In genomic region chr2:71362447-71362846, GRCh38 we compare ENCODE assay signal across 14 cellular contexts.
"Had no signal": no experiment of that assay in that cellular context is flagged by ENCODE, and none has a peak within 500 bp of the region (broad histone marks: within the 10 kb centered on the region; RNA-seq: fewer than 3 reads in every experiment).

No MANE protein-coding gene starts in this region.

- H3K27ac ChIP-seq: body of pancreas, prostate gland, right lobe of liver, thyroid gland had no signal

- H3K4me3 Mint-ChIP-seq: activated CD4-positive, alpha-beta memory T cell treated with anti-CD3 and anti-CD28 coated beads for 36 hours; activated T-helper 1 cell treated with anti-CD3 and anti-CD28 coated beads, Interleukin-12 subunit alpha, Interleukin-12 subunit beta, Interleukin-2, Interleukin-4 antibody, amounts not matched to agents 30 ng/mL and 10 ng/mL and 1 ng/mL, durations not matched to agents 14 hours and 24 hours and 36 hours; nephron; T-helper 2 cell treated with Interferon-gamma antibody and Interleukin-4, amounts not matched to agents 5 μg/mL and 100 μg/mL, for 36 hours had no signal

- ATAC-seq: body of pancreas had no signal

- H3K27ac Mint-ChIP-seq: activated CD4-positive, alpha-beta memory T cell treated with anti-CD3 and anti-CD28 coated beads for 36 hours; activated T-helper 1 cell treated with anti-CD3 and anti-CD28 coated beads, Interleukin-12 subunit alpha, Interleukin-12 subunit beta, Interleukin-2, Interleukin-4 antibody, amounts not matched to agents 30 ng/mL and 10 ng/mL and 1 ng/mL, durations not matched to agents 14 hours and 24 hours and 36 hours; nephron; T-helper 2 cell treated with Interferon-gamma antibody and Interleukin-4, amounts not matched to agents 5 μg/mL and 100 μg/mL, for 36 hours had no signal

- H3K4me3 ChIP-seq: body of pancreas, prostate gland, right lobe of liver, thyroid gland had no signal

- H3K9me3 Mint-ChIP-seq: activated CD4-positive, alpha-beta memory T cell treated with anti-CD3 and anti-CD28 coated beads for 36 hours; activated T-helper 1 cell treated with anti-CD3 and anti-CD28 coated beads, Interleukin-12 subunit alpha, Interleukin-12 subunit beta, Interleukin-2, Interleukin-4 antibody, amounts not matched to agents 30 ng/mL and 10 ng/mL and 1 ng/mL, durations not matched to agents 14 hours and 24 hours and 36 hours; nephron; T-helper 2 cell treated with Interferon-gamma antibody and Interleukin-4, amounts not matched to agents 5 μg/mL and 100 μg/mL, for 36 hours had no signal

- H3K4me1 ChIP-seq: body of pancreas, prostate gland, thyroid gland had no signal

- H3K27me3 Mint-ChIP-seq: activated CD4-positive, alpha-beta memory T cell treated with anti-CD3 and anti-CD28 coated beads for 36 hours had no signal

- DNase-seq: activated CD4-positive, alpha-beta memory T cell treated with anti-CD3 and anti-CD28 coated beads for 36 hours; activated naive CD4-positive, alpha-beta T cell treated with anti-CD3 and anti-CD28 coated beads, Interleukin-2, amount 50 U/mL, for 16 hours; amygdala; body of pancreas; cortex of kidney; effector CD4-positive, alpha-beta T cell; foreskin fibroblast; kidney glomerular epithelial cell; right lobe of liver; thyroid gland had no signal

- H3K27me3 ChIP-seq: body of pancreas, right lobe of liver, thyroid gland had no signal

- H3K9me3 ChIP-seq: body of pancreas, prostate gland, right lobe of liver, thyroid gland had no signal
